ENCODE assay signal across 9 cellular contexts in the genomic region with DNA sequence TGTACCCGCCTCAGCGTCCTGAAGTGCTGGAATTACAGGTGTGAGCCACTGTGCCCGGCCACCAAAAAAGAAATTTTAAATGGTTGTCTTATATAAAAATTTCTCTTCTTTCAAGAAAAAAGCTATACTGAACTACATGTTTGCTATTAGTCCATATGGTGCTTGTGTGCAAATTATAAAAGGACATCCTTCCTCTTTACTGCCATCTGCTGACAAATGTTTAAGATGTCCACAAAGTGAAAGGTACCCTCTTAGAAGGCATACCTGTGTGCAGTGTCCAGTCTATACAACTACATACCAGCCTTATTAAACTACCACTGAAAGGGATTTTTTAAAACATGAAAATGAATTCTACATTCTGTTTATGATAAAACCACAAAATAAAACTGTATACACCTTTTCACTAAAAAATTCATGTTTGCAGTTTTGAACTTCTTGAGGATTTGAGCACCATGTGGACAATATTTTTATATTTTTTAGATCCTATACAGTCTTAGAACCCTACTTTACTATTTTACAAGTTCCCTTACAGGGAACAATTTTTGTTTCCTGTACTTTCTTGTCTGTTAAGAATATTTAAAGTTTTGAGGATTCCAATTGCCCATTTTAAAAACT. TPM values are rescaled to one million over a fixed set of nuclear protein-coding genes. Genes with fewer than 3 reads are reported as not detected.
DNase-seq lines count a peak whose midpoint lies in the region; ATAC-seq and TF ChIP-seq lines count a peak whose summit lies in the region.
"Had no signal": no experiment of that assay in that cellular context is flagged by ENCODE, and none has a peak within 500 bp of the region (broad histone marks: within the 10 kb centered on the region; RNA-seq: fewer than 3 reads in every experiment).

No MANE protein-coding gene starts in this region.

- ATAC-seq in GM19351 (IDR thresholded peaks at IDR 0.05; ENCODE audit: unreplicated experiment) (peak; percentile 69), HG03439 (IDR thresholded peaks at IDR 0.05; ENCODE audit: unreplicated experiment) (no peak)
- ATAC-seq in naive thymus-derived CD8-positive, alpha-beta T cell, result peak; percentile 73 to 81

- H3K9me3 Mint-ChIP-seq in naive thymus-derived CD8-positive, alpha-beta T cell, result no peaks in the 10 kb centered on the region
- H3K9me3 Mint-ChIP-seq: brain had no signal

- DNase-seq in AG09309 (ENCODE audit: low read depth), result no peak
- DNase-seq in NCI-H2196 (lab: John Stamatoyannopoulos, UW; ENCODE audit: unreplicated experiment), result peak; percentile 47
- peak; percentile 54 for DNase-seq in cerebellum (ENCODE audit: low spot score)
- DNase-seq in naive thymus-derived CD8-positive, alpha-beta T cell, result peak in 4 of 10 donors; percentile 10 to 45 (median 30)
- no peak for DNase-seq in stimulated activated CD4-positive, alpha-beta T cell treated with anti-CD3 and anti-CD28 coated beads, Interleukin-4, amount 100 ng/mL, for 1 hour
- DNase-seq in effector CD8-positive, alpha-beta T cell (lab: John Stamatoyannopoulos, UW), result no peak

- H3K4me3 ChIP-seq in AG09309 (ENCODE audit: control insufficient read depth, low read depth, low read length), result no peak overlapping the region

- peaks cover 0 to 66% (median 29%) of the 10 kb centered on the region in 3 donors for H3K36me3 Mint-ChIP-seq in naive thymus-derived CD8-positive, alpha-beta T cell

- POLR2A ChIA-PET in naive thymus-derived CD8-positive, alpha-beta T cell (lab: Charles Lee), result no interaction called here

- peaks cover 0 to 2% (median under 1%) of the 10 kb centered on the region in 4 donors for H3K4me1 Mint-ChIP-seq in naive thymus-derived CD8-positive, alpha-beta T cell
- H3K4me1 Mint-ChIP-seq: brain had no signal

- no peak overlapping the region for H3K4me3 Mint-ChIP-seq in naive thymus-derived CD8-positive, alpha-beta T cell
- H3K4me3 Mint-ChIP-seq: brain had no signal

- TF ChIP-seq CTCF in AG09309 (IDR thresholded peaks at IDR 0.05; ENCODE audit: control insufficient read depth, insufficient read depth, low read depth, low read length, missing control alignments), result peak; percentile 25

- H3K27ac Mint-ChIP-seq in naive thymus-derived CD8-positive, alpha-beta T cell, result no peak overlapping the region
- H3K27ac Mint-ChIP-seq: brain had no signal

- H3K27me3 Mint-ChIP-seq in naive thymus-derived CD8-positive, alpha-beta T cell, result no peaks in the 10 kb centered on the region
- H3K27me3 Mint-ChIP-seq: brain had no signal

RNA-seq across cellular contexts. Expression of a gene that starts 32.8 kb away (rescaled TPM):
- total RNA-seq in cerebellum, result not detected
- total RNA-seq in naive thymus-derived CD8-positive, alpha-beta T cell, result not detected
- polyA plus RNA-seq in naive thymus-derived CD8-positive, alpha-beta T cell, result not detected

Comparison
In these comparisons a context has a peak if more than half of its experiments do, and no peak if none do; other contexts are left out.
1. DNase-seq: peak in NCI-H2196 (single experiment) and cerebellum (single experiment); none in AG09309 (single experiment), stimulated activated CD4-positive, alpha-beta T cell treated with anti-CD3 and anti-CD28 coated beads, Interleukin-4, amount 100 ng/mL, for 1 hour (single experiment) and effector CD8-positive, alpha-beta T cell (single experiment).